Comparison of ENCODE assay signal across 20 cellular contexts in genomic region chr14:42174357-42174756, GRCh38.
DNase-seq lines count a peak whose midpoint lies in the region; ATAC-seq lines count a peak whose summit lies in the region.
"Had no signal": no experiment of that assay in that cellular context is flagged by ENCODE, and none has a peak within 500 bp of the region (broad histone marks: within the 10 kb centered on the region; RNA-seq: fewer than 3 reads in every experiment).

No MANE protein-coding gene starts in this region.

- no peak overlapping the region for H3K4me3 ChIP-seq in skeletal muscle cell (ENCODE audit: low read depth, low read length)
- H3K4me3 ChIP-seq: colonic mucosa, heart right ventricle, stomach, tibial nerve had no signal

- no peak for ATAC-seq in GM18858 (IDR thresholded peaks at IDR 0.05; ENCODE audit: unreplicated experiment)
- ATAC-seq: heart right ventricle, HepG2 had no signal

- DNase-seq in NCI-H1092 treated with DMSO at 0.1 percent for 48 hours (lab: John Stamatoyannopoulos, UW), result peak; percentile 96
- peak; percentile 96 for DNase-seq in NCI-H187 treated with DMSO at 0.1 percent for 48 hours (lab: John Stamatoyannopoulos, UW)
- peak; percentile 94 for DNase-seq in NCI-H510A treated with DMSO at 0.1 percent for 48 hours (lab: John Stamatoyannopoulos, UW)
- DNase-seq in skeletal muscle cell (ENCODE audit: low read depth), result peak; percentile 9
- no peak for DNase-seq in stimulated activated CD4-positive, alpha-beta T cell treated with anti-CD3 and anti-CD28 coated beads, Interleukin-1b, Interleukin-23, amount 100 ng/mL, for 48 hours
- DNase-seq in SKM-1 treated with dmso at 0.1 percent for 144 hours (lab: John Stamatoyannopoulos, UW; ENCODE audit: unreplicated experiment), result no peak
- DNase-seq: activated CD4-positive, alpha-beta T cell treated with anti-CD3 and anti-CD28 coated beads, Interleukin-2, amount 50 U/mL, for 4 hours; colonic mucosa; effector memory CD4-positive, alpha-beta T cell; foreskin fibroblast; GDM1; heart right ventricle; NCI-H82; stimulated activated CD8-positive, alpha-beta memory T cell treated with anti-CD3 and anti-CD28 coated beads, Interleukin-4, amount 100 ng/mL, for 48 hours; stomach; SW 1271; T1000 had no signal

Comparison
In these comparisons a context has a peak if more than half of its experiments do, and no peak if none do; other contexts are left out.
1. DNase-seq: peak in NCI-H1092 treated with DMSO at 0.1 percent for 48 hours (single experiment), NCI-H187 treated with DMSO at 0.1 percent for 48 hours (single experiment), NCI-H510A treated with DMSO at 0.1 percent for 48 hours (single experiment) and skeletal muscle cell (single experiment); none in stimulated activated CD4-positive, alpha-beta T cell treated with anti-CD3 and anti-CD28 coated beads, Interleukin-1b, Interleukin-23, amount 100 ng/mL, for 48 hours (single experiment) and SKM-1 treated with dmso at 0.1 percent for 144 hours (single experiment).